In genomic region chr16:75281826-75282225, GRCh38 we compare ENCODE assay signal across 24 cellular contexts. TPM values are rescaled to one million over a fixed set of nuclear protein-coding genes. Genes with fewer than 3 reads are reported as not detected.
"Had no signal": no experiment of that assay in that cellular context is flagged by ENCODE, and none has a peak within 500 bp of the region (broad histone marks: within the 10 kb centered on the region; RNA-seq: fewer than 3 reads in every experiment).

No MANE protein-coding gene starts in this region.

- DNase-seq: activated CD4-positive, alpha-beta memory T cell treated with anti-CD3 and anti-CD28 coated beads, Interleukin-2, amount 10 ng/mL, durations not matched to agents 7 days and 5 days; activated CD4-positive, alpha-beta T cell treated with anti-CD3 and anti-CD28 coated beads for 1 hour; activated CD4-positive, alpha-beta T cell treated with anti-CD3 and anti-CD28 coated beads for 4 hours; activated CD4-positive, alpha-beta T cell treated with anti-CD3 and anti-CD28 coated beads, Interleukin-2, amount 10 ng/mL, durations not matched to agents 7 days and 5 days; activated CD4-positive, alpha-beta T cell treated with anti-CD3 and anti-CD28 coated beads, Interleukin-2, amount 50 U/mL, for 4 hours; activated effector memory CD4-positive, alpha-beta T cell treated with Interleukin-2 at 50 U/mL for 16 hours; activated gamma-delta T cell treated with Interleukin-2 at 50 U/mL for 16 hours; activated naive CD4-positive, alpha-beta T cell treated with anti-CD3 and anti-CD28 coated beads, Interleukin-2, amount 50 U/mL, for 16 hours; activated naive CD4-positive, alpha-beta T cell treated with Interleukin-2 at 50 U/mL for 16 hours; activated T-cell treated with anti-CD3 and anti-CD28 coated beads, Interleukin-2, amount 50 U/mL, for 4 hours; amniotic stem cell; anterior cingulate cortex; caudate nucleus; cortex of kidney; dermis blood vessel endothelial cell; effector CD4-positive, alpha-beta T cell; effector memory CD8-positive, alpha-beta T cell; erythroblast; foreskin fibroblast; heart left ventricle; SW 1271; T-cell; T1000 had no signal

- H3K4me3 ChIP-seq: esophagus muscularis mucosa, heart left ventricle had no signal

- H3K9me3 ChIP-seq: esophagus muscularis mucosa, heart left ventricle had no signal

- H3K27me3 ChIP-seq: esophagus muscularis mucosa had no signal

- H3K27ac ChIP-seq: esophagus muscularis mucosa, heart left ventricle had no signal

- H3K36me3 ChIP-seq: heart left ventricle had no signal

RNA-seq across cellular contexts. Expression of gene BCAR1, which starts 30.4 kb away (rescaled TPM):
- total RNA-seq: activated CD4-positive, alpha-beta memory T cell treated with anti-CD3 and anti-CD28 coated beads, Interleukin-2, amount 10 ng/mL, durations not matched to agents 7 days and 5 days had no signal
